1 cellular context compared by ENCODE assay signal in genomic region chr6:49462927-49463611, GRCh38.
A peak's percentile ranks its signal among the peaks of the same experiment; 100 is the strongest.
TF ChIP-seq lines count a peak whose summit lies in the region.

TSS of gene CENPQ (plus strand) at chr6:49463370. CDS start at chr6:49470177, 6,807 bp downstream.
TSS of gene MMUT (minus strand) at chr6:49463253. CDS start at chr6:49459466, 3,787 bp downstream.

TF ChIP-seq in HepG2, 621 proteins besides CTCF, POLR2A, EP300 and RAD21 (continued from another document and continues in another):
- TF ChIP-seq ZBTB33 (CRISPR knock-in tag; IDR thresholded peaks at IDR 0.05) (0 out of 2 replicates have a peak, but pooled peaks have one; percentile 26), DZIP1 (CRISPR knock-in tag; IDR thresholded peaks at IDR 0.05) (no peak), ASH2L (IDR thresholded peaks at IDR 0.05; ENCODE audit: insufficient read length, low read depth, low read length) (peak; percentile 89), REST (IDR thresholded peaks at IDR 0.05; ENCODE audit: borderline replicate concordance in 1 of 2, low read depth in 1 of 2, low read length in 2 of 2) (peak in 1 of 2 experiments; percentile 44; a peak in 1 of 4 replicates), RNF2 (conservative IDR thresholded peaks at IDR 0.05; ENCODE audit: low read depth) (0 out of 2 replicates have a peak, but pooled peaks have one; percentile 35), ZNF564 (CRISPR knock-in tag; IDR thresholded peaks at IDR 0.05) (no peak), ZKSCAN5 (CRISPR knock-in tag; IDR thresholded peaks at IDR 0.05) (no peak), ZHX2 (IDR thresholded peaks at IDR 0.05; ENCODE audit: low read depth) (peak; percentile 93), ZHX2 (CRISPR knock-in tag; IDR thresholded peaks at IDR 0.05; ENCODE audit: borderline replicate concordance) (no peak), SALL1 (CRISPR knock-in tag; IDR thresholded peaks at IDR 0.05) (peak; percentile 93), MLX (CRISPR knock-in tag; IDR thresholded peaks at IDR 0.05) (peak; percentile 26; the same call in 1 of the 2 replicates), BRD4 (CRISPR knock-in tag; IDR thresholded peaks at IDR 0.05) (peak; percentile 85; the same call in 1 of the 2 replicates), MAFF (IDR thresholded peaks at IDR 0.05; ENCODE audit: low read depth, low read length) (no peak), RARA (CRISPR knock-in tag; IDR thresholded peaks at IDR 0.05) (0 out of 2 replicates have a peak, but pooled peaks have one; percentile 7), GABPB1 (CRISPR knock-in tag; IDR thresholded peaks at IDR 0.05) (peak; percentile 98), ZNF205 (CRISPR knock-in tag; IDR thresholded peaks at IDR 0.05) (peak; percentile 76; the same call in 1 of the 2 replicates), ZNF839 (CRISPR knock-in tag; IDR thresholded peaks at IDR 0.05; ENCODE audit: borderline replicate concordance) (peak; percentile 49; the same call in 1 of the 2 replicates), ZNF740 (CRISPR knock-in tag; IDR thresholded peaks at IDR 0.05) (peak; percentile 64; the same call in 1 of the 2 replicates), PCBP1 (IDR thresholded peaks at IDR 0.05; ENCODE audit: borderline replicate concordance, low read depth, low read length) (0 out of 2 replicates have a peak, but pooled peaks have one; percentile 74), TIGD3 (CRISPR knock-in tag; IDR thresholded peaks at IDR 0.05; ENCODE audit: borderline replicate concordance) (no peak), ZSCAN29 (CRISPR knock-in tag; conservative IDR thresholded peaks at IDR 0.05) (peak; percentile 93; the same call in 1 of the 2 replicates), E2F2 (CRISPR knock-in tag; IDR thresholded peaks at IDR 0.05; ENCODE audit: borderline replicate concordance) (no peak), ZBTB39 (CRISPR knock-in tag; IDR thresholded peaks at IDR 0.05) (no peak), NFYB (CRISPR knock-in tag; IDR thresholded peaks at IDR 0.05) (peak; percentile 91), ZNF580 (CRISPR knock-in tag; IDR thresholded peaks at IDR 0.05; ENCODE audit: borderline replicate concordance, low read depth) (peak; percentile 81; the same call in 1 of the 2 replicates), MAFG (CRISPR knock-in tag; IDR thresholded peaks at IDR 0.05) (no peak), SETDB1 (CRISPR knock-in tag; IDR thresholded peaks at IDR 0.05; ENCODE audit: borderline replicate concordance) (no peak), ZNF383 (CRISPR knock-in tag; IDR thresholded peaks at IDR 0.05; ENCODE audit: borderline replicate concordance) (no peak), ATF3 (CRISPR knock-in tag; IDR thresholded peaks at IDR 0.05) (no peak), CC2D1A (CRISPR knock-in tag; IDR thresholded peaks at IDR 0.05) (no peak), ARNTL (CRISPR knock-in tag; IDR thresholded peaks at IDR 0.05) (peak; percentile 85), SAFB2 (CRISPR knock-in tag; IDR thresholded peaks at IDR 0.05; ENCODE audit: borderline replicate concordance, low read depth) (peak; percentile 32; the same call in 1 of the 2 replicates), KAT8 (CRISPR knock-in tag; IDR thresholded peaks at IDR 0.05) (peak; percentile 100), ZNF7 (CRISPR knock-in tag; IDR thresholded peaks at IDR 0.05) (no peak; the same call in 1 of the 2 replicates)
